ENCODE assay signal across 1 cellular context in the genomic region with DNA sequence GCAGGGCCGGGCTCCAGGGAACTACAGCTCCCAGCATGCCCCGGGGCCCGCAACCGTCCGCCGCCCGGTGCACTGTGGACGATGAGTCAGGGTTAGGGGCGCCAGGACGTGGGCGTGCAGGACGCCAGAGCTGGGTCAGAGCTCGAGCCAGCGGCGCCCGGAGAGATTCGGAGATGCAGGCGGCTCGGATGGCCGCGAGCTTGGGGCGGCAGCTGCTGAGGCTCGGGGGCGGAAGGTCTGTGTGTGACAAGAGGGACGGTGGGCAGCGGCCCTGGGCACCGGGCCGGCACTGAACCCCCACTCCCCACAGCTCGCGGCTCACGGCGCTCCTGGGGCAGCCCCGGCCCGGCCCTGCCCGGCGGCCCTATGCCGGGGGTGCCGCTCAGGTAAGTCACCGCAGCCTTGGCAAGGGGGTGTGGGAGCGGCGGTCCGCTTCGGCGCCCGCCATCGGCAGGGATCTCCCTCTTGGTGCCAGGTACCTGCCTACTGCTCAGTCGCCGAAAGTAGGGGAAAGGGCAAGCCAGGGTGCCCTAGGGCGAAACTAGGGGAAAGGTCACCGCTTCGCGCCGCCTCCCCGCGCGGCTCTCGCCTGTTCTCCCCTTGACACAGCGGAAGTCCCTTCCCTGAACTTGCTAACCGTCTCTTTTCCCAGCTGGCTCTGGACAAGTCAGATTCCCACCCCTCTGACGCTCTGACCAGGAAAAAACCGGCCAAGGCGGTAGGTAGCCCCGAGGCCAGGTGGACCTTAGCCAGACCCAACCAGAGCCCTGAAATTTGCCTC.
A peak's percentile ranks its signal among the peaks of the same experiment; 100 is the strongest.
TF ChIP-seq lines count a peak whose summit lies in the region.

A gene (plus strand): TSS at position 127 of the 781 bp plus-strand sequence. CDS start 47 bp downstream, at position 174.
A gene (minus strand): TSS at position 25 of the 781 bp plus-strand sequence.

TF ChIP-seq in Ishikawa, 13 proteins besides CTCF, POLR2A, EP300 and RAD21 (continued from another document):
- TF ChIP-seq, protein P1, sequence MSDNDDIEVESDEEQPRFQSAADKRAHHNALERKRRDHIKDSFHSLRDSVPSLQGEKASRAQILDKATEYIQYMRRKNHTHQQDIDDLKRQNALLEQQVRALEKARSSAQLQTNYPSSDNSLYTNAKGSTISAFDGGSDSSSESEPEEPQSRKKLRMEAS (IDR thresholded peaks at IDR 0.05), result peak; percentile 40; the same call in 1 of the 2 replicates
TF ChIP-seq in Ishikawa: peak in this region for 6.
